18 cellular contexts compared by ENCODE assay signal in the genomic region with DNA sequence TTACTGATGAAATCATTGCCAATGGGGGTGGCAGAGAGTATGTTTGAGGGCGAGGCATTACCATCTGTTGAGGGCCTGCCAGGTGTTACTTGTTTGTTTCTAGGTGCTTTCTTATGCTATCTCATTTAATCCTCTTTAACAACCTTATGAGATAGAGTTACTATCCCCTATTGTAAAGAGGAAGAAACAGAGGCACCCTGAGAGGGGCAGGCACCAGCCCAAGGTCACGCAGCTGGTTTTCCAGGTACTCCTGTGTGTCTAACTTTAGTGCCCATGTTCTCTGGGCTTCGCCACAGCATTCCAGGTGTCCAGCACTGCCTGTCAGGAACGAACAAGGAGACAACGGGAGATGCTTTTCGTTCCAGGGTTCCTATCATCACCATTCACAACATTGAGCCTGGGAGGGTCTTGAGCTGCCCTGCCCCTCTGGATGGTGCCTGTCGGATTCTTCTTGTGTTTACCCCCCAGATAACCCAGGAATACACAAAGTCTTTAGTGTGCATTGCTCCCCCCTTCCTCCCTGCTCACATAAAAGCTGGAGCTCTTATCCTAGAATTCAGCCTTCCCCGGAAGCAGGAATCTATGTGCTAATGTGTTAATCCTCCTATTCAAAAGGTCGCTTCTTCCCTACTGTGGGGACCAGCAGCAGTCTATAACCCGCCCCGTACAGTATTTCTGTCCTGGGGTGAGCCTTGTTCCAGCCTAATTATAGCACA.
"Had no signal": no experiment of that assay in that cellular context is flagged by ENCODE, and none has a peak within 500 bp of the region (broad histone marks: within the 10 kb centered on the region; RNA-seq: fewer than 3 reads in every experiment).

No MANE protein-coding gene starts in this region.

- H3K4me1 ChIP-seq: esophagus squamous epithelium, left lung had no signal

- H3K4me3 Mint-ChIP-seq: nephron progenitor cell had no signal

- H3K9me3 ChIP-seq: esophagus squamous epithelium, left lung had no signal

- H3K27ac ChIP-seq: esophagus squamous epithelium, left lung, VCaP had no signal

- DNase-seq: activated CD4-positive, alpha-beta T cell treated with anti-CD3 and anti-CD28 coated beads for 1 hour; activated CD8-positive, alpha-beta memory T cell treated with anti-CD3 and anti-CD28 coated beads for 24 hours; activated CD8-positive, alpha-beta memory T cell treated with anti-CD3 and anti-CD28 coated beads, Interleukin-2, amount 50 U/mL, for 48 hours; activated effector memory CD4-positive, alpha-beta T cell treated with Interleukin-2 at 50 U/mL for 16 hours; activated naive CD4-positive, alpha-beta T cell treated with anti-CD3 and anti-CD28 coated beads, Interleukin-2, amount 50 U/mL, for 16 hours; activated T-cell treated with anti-CD3 and anti-CD28 coated beads, Interleukin-2, amount 50 U/mL, for 48 hours; aorta; effector CD8-positive, alpha-beta T cell; esophagus squamous epithelium; kidney; left lung; nephron progenitor cell; stimulated activated CD4-positive, alpha-beta T cell treated with anti-CD3 and anti-CD28 coated beads, Interleukin-12 subunit alpha, Interleukin-12 subunit beta, amount 100 ng/mL, for 4 hours; stimulated activated CD4-positive, alpha-beta T cell treated with anti-CD3 and anti-CD28 coated beads, Interleukin-1b, Interleukin-23, amount 100 ng/mL, for 48 hours; stimulated activated CD8-positive, alpha-beta memory T cell treated with anti-CD3 and anti-CD28 coated beads, Interleukin-4, amount 100 ng/mL, for 48 hours; stimulated activated naive CD4-positive, alpha-beta T cell; T-helper 2 cell had no signal

- H3K4me3 ChIP-seq: esophagus squamous epithelium, left lung had no signal

- H3K27me3 ChIP-seq: esophagus squamous epithelium, left lung had no signal

- ATAC-seq: left lung had no signal

- H3K27ac Mint-ChIP-seq: nephron progenitor cell had no signal

- H3K9me3 Mint-ChIP-seq: nephron progenitor cell had no signal

- H3K36me3 ChIP-seq: esophagus squamous epithelium, left lung had no signal
